In genomic region chr1:22041505-22041904, GRCh38 we compare ENCODE assay signal across 21 cellular contexts. TPM values are rescaled to one million over a fixed set of nuclear protein-coding genes. Genes with fewer than 3 reads are reported as not detected.
A peak's percentile ranks its signal among the peaks of the same experiment; 100 is the strongest.
DNase-seq lines count a peak whose midpoint lies in the region; ATAC-seq, FAIRE-seq and TF ChIP-seq lines count a peak whose summit lies in the region.
"Had no signal": no experiment of that assay in that cellular context is flagged by ENCODE, and none has a peak within 500 bp of the region (broad histone marks: within the 10 kb centered on the region; RNA-seq: fewer than 3 reads in every experiment).

No MANE protein-coding gene starts in this region.

- no peak overlapping the region for H3K9ac ChIP-seq in keratinocyte (ENCODE audit: control insufficient read depth, extremely low read depth, insufficient read depth, low read length)

- DNase-seq in activated naive CD4-positive, alpha-beta T cell (lab: John Stamatoyannopoulos, UW) = no peak
- no peak for DNase-seq in activated naive CD4-positive, alpha-beta T cell treated with anti-CD3 and anti-CD28 coated beads, Interleukin-2, amount 50 U/mL, for 72 hours (ENCODE audit: low spot score in 2 of 2)
- DNase-seq in keratinocyte (ENCODE audit: low read depth, low spot score) (no peak), type B pancreatic cell (ENCODE audit: extremely low spot score, unreplicated experiment) (no peak), NCI-H446 treated with DMSO at 0.1 percent for 48 hours (lab: John Stamatoyannopoulos, UW) (no peak)
- DNase-seq: DMS153; effector CD8-positive, alpha-beta T cell; foreskin fibroblast; NCI-H1436; posterior cingulate gyrus; SHP77; stimulated activated naive CD4-positive, alpha-beta T cell treated with Interleukin-2 at 50 U/mL for 16 hours; T1000 had no signal

- peaks cover 2% of the 10 kb centered on the region for H4K20me1 ChIP-seq in keratinocyte (ENCODE audit: control insufficient read depth, extremely low read depth, insufficient read depth, low read length)

- TF ChIP-seq CTCF in keratinocyte (optimal IDR thresholded peaks at IDR 0.05 in 1 of 3, IDR thresholded peaks at IDR 0.05 in 1 of 3, conservative IDR thresholded peaks at IDR 0.05 in 1 of 3; ENCODE audit: extremely low read depth in 1 of 3, insufficient read depth in 2 of 3, low read length in 3 of 3) = no peak
- TF ChIP-seq CTCF in type B pancreatic cell (conservative IDR thresholded peaks at IDR 0.05) = no peak

- H3K4me3 Mint-ChIP-seq in activated naive CD4-positive, alpha-beta T cell treated with anti-CD3 and anti-CD28 coated beads, Interleukin-2, amount 50 U/mL, for 24 hours = no peak overlapping the region
- no peak overlapping the region for H3K4me3 Mint-ChIP-seq in type B pancreatic cell

- H3K9me3 ChIP-seq in keratinocyte (ENCODE audit: control insufficient read depth, low read depth, low read length) = peaks cover 2% of the 10 kb centered on the region
- H3K9me3 ChIP-seq: vagina had no signal

- peaks cover 4% of the 10 kb centered on the region for H3K36me3 Mint-ChIP-seq in activated naive CD4-positive, alpha-beta T cell treated with anti-CD3 and anti-CD28 coated beads, Interleukin-2, amount 50 U/mL, for 24 hours
- peaks cover 0 to 14% of the 10 kb centered on the region in 2 donors for H3K36me3 Mint-ChIP-seq in activated naive CD4-positive, alpha-beta T cell treated with anti-CD3 and anti-CD28 coated beads, Interleukin-2, amount 50 U/mL, for 72 hours
- no peaks in the 10 kb centered on the region for H3K36me3 Mint-ChIP-seq in type B pancreatic cell

- no peaks in the 10 kb centered on the region for H3K27me3 ChIP-seq in keratinocyte (ENCODE audit: control insufficient read depth, extremely low read depth, insufficient read depth, low read length)
- H3K27me3 ChIP-seq: vagina had no signal

- ATAC-seq in activated naive CD4-positive, alpha-beta T cell treated with anti-CD3 and anti-CD28 coated beads, Interleukin-2, amount 50 U/mL, for 72 hours = no peak
- ATAC-seq in HG02870 (IDR thresholded peaks at IDR 0.05; ENCODE audit: unreplicated experiment) = no peak
- no peak for ATAC-seq in GM19397 (IDR thresholded peaks at IDR 0.05; ENCODE audit: unreplicated experiment)
- ATAC-seq: HCT116, left lobe of liver had no signal

- H3K4me3 ChIP-seq in keratinocyte (ENCODE audit: control insufficient read depth in 2 of 3, extremely low read depth in 1 of 3, insufficient read depth in 2 of 3, low read depth in 1 of 3, low read length in 3 of 3) = no peak overlapping the region
- H3K4me3 ChIP-seq: vagina had no signal

- H3K79me2 ChIP-seq in keratinocyte (ENCODE audit: control insufficient read depth, insufficient read depth, low read length) = no peaks in the 10 kb centered on the region

- peaks cover 4% of the 10 kb centered on the region for H3K9me1 ChIP-seq in keratinocyte (ENCODE audit: control insufficient read depth, extremely low read depth, insufficient read depth, low read length)

- peak overlapping the region; percentile 65 for H3K4me2 ChIP-seq in keratinocyte (ENCODE audit: control insufficient read depth, extremely low read depth, insufficient read depth, low read depth, low read length)

- H3K4me1 ChIP-seq in keratinocyte (ENCODE audit: control insufficient read depth, extremely low read depth, insufficient read depth, low read length) = peaks cover 55% of the 10 kb centered on the region

- H3K27me3 Mint-ChIP-seq in activated naive CD4-positive, alpha-beta T cell treated with anti-CD3 and anti-CD28 coated beads, Interleukin-2, amount 50 U/mL, for 24 hours = no peaks in the 10 kb centered on the region
- H3K27me3 Mint-ChIP-seq in type B pancreatic cell = no peaks in the 10 kb centered on the region

- peaks cover 70% of the 10 kb centered on the region for H3K4me1 Mint-ChIP-seq in activated naive CD4-positive, alpha-beta T cell treated with anti-CD3 and anti-CD28 coated beads, Interleukin-2, amount 50 U/mL, for 24 hours
- H3K4me1 Mint-ChIP-seq in type B pancreatic cell (ENCODE audit: unreplicated experiment) = peaks cover 25% of the 10 kb centered on the region

- H3K9me3 Mint-ChIP-seq in activated naive CD4-positive, alpha-beta T cell treated with anti-CD3 and anti-CD28 coated beads, Interleukin-2, amount 50 U/mL, for 24 hours = no peaks in the 10 kb centered on the region
- peaks cover 10 to 11% of the 10 kb centered on the region in 2 donors for H3K9me3 Mint-ChIP-seq in activated naive CD4-positive, alpha-beta T cell treated with anti-CD3 and anti-CD28 coated beads, Interleukin-2, amount 50 U/mL, for 72 hours
- H3K9me3 Mint-ChIP-seq in type B pancreatic cell = peaks cover 5% of the 10 kb centered on the region

- peak overlapping the region; percentile 52 for H3K27ac ChIP-seq in keratinocyte (ENCODE audit: control insufficient read depth, insufficient read depth, low read length)
- H3K27ac ChIP-seq: vagina had no signal

- peak; percentile 89 for FAIRE-seq in keratinocyte (lab: Jason Lieb, UNC)

- no peaks in the 10 kb centered on the region for H3K36me3 ChIP-seq in keratinocyte (ENCODE audit: control insufficient read depth in 2 of 2, extremely low read depth in 1 of 2, insufficient read depth in 2 of 2, low read length in 2 of 2)
- H3K36me3 ChIP-seq: vagina had no signal

- dilution Hi-C loops in keratinocyte (cut with MboI; ENCODE audit: extremely low pct_ligation_motif_present, low sequenced_read_pairs) = no loop called here

- H3K27ac Mint-ChIP-seq in activated naive CD4-positive, alpha-beta T cell treated with anti-CD3 and anti-CD28 coated beads, Interleukin-2, amount 50 U/mL, for 24 hours = peak overlapping the region; percentile 76
- H3K27ac Mint-ChIP-seq in activated naive CD4-positive, alpha-beta T cell treated with anti-CD3 and anti-CD28 coated beads, Interleukin-2, amount 50 U/mL, for 72 hours = peak overlapping the region; percentile 85 to 97
- peak overlapping the region; percentile 79 for H3K27ac Mint-ChIP-seq in type B pancreatic cell

- no peak overlapping the region for H2AFZ ChIP-seq in keratinocyte (ENCODE audit: control insufficient read depth, low read length)

RNA-seq across cellular contexts. Expression of gene CDC42, which starts 11.0 kb away (rescaled TPM):
- total RNA-seq in activated naive CD4-positive, alpha-beta T cell treated with anti-CD3 and anti-CD28 coated beads, Interleukin-2, amount 50 U/mL, for 72 hours = 100 to 1,000 TPM; 266 to 331 TPM
- 291 to 499 TPM (median 312 TPM) in 3 replicates for polyA plus RNA-seq in keratinocyte
- polyA plus RNA-seq in keratinocyte (2011; ENCODE audit: low read depth) = 195 TPM
- polyA plus RNA-seq in keratinocyte (2011; cell fraction: cytosol; rRNA removed) = 242 and 602 TPM in 2 replicates
- polyA plus RNA-seq in keratinocyte (2011; cell fraction: nucleus; rRNA removed) = 229 and 267 TPM in 2 replicates
- polyA plus RNA-seq in keratinocyte (2012; ENCODE audit: low replicate concordance) = 281 and 347 TPM in 2 replicates
- polyA minus RNA-seq in keratinocyte = 179 to 521 TPM (median 360 TPM) in 3 replicates
- 262 TPM for polyA minus RNA-seq in keratinocyte (2011; cell fraction: cytosol; rRNA and poly(A)+ RNA removed)
- polyA minus RNA-seq in keratinocyte (2011; cell fraction: nucleus; rRNA and poly(A)+ RNA removed) = 79.0 and 142 TPM in 2 replicates
- total RNA-seq in type B pancreatic cell (ENCODE audit: low replicate concordance) = 238 and 301 TPM in 2 replicates

RNA-seq across cellular contexts. Expression of gene CELA3A, which starts 40.0 kb away (rescaled TPM):
- not detected for total RNA-seq in activated naive CD4-positive, alpha-beta T cell treated with anti-CD3 and anti-CD28 coated beads, Interleukin-2, amount 50 U/mL, for 72 hours
- not detected in 3 replicates for polyA plus RNA-seq in keratinocyte
- polyA plus RNA-seq in keratinocyte (2011; ENCODE audit: low read depth) = not detected
- not detected in 2 replicates for polyA plus RNA-seq in keratinocyte (2011; cell fraction: cytosol; rRNA removed)
- not detected in 2 replicates for polyA plus RNA-seq in keratinocyte (2011; cell fraction: nucleus; rRNA removed)
- polyA plus RNA-seq in keratinocyte (2012; ENCODE audit: low replicate concordance) = not detected in 2 replicates
- not detected in 3 replicates for polyA minus RNA-seq in keratinocyte
- not detected for polyA minus RNA-seq in keratinocyte (2011; cell fraction: cytosol; rRNA and poly(A)+ RNA removed)
- polyA minus RNA-seq in keratinocyte (2011; cell fraction: nucleus; rRNA and poly(A)+ RNA removed) = not detected in 2 replicates
- total RNA-seq in type B pancreatic cell (ENCODE audit: low replicate concordance) = 0.40 TPM in 1 of 2 replicates, not detected in the other
- total RNA-seq: activated CD8-positive, alpha-beta memory T cell treated with anti-CD3 and anti-CD28 coated beads for 36 hours; cardiac septum; vagina had no signal
